In the genomic region with DNA sequence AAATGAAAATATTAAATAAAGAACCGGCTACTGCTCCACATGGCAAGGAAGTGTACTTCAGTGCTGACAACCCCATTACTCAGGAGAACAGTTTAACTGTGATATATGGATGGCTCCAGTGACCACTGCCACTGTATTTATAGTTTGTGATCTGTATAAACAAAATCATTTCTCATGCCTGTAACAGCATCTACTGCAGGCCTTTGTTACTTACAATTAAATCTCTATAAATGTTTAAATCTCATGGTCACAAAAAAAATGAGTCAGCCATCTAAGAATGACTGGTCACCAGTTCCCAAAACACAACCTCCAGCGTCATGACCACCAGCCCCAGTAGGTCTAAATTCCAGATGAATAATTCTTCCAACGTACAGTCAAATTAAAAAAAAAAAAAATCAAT, we compare ENCODE assay signal across 11 cellular contexts. TPM values are rescaled to one million over a fixed set of nuclear protein-coding genes. Genes with fewer than 3 reads are reported as not detected.
DNase-seq lines count a peak whose midpoint lies in the region; ATAC-seq and TF ChIP-seq lines count a peak whose summit lies in the region.
"Had no signal": no experiment of that assay in that cellular context is flagged by ENCODE, and none has a peak within 500 bp of the region (broad histone marks: within the 10 kb centered on the region; RNA-seq: fewer than 3 reads in every experiment).

No MANE protein-coding gene starts in this region.

- H3K79me2 ChIP-seq in mammary epithelial cell (ENCODE audit: insufficient read depth, low read length), result peaks cover 48% of the 10 kb centered on the region

- 76% methylated on average over 3 of the region's 3 CpGs for WGBS in mammary epithelial cell (ENCODE audit: low coverage, missing lambda C conversion rate)

- H2AFZ ChIP-seq in mammary epithelial cell (ENCODE audit: low read depth, low read length), result no peak overlapping the region

- POLR2A ChIA-PET in MCF 10A (lab: Yijun Ruan, JAX), result no interaction called here

- H4K20me1 ChIP-seq in mammary epithelial cell (ENCODE audit: insufficient read depth, low read length), result no peaks in the 10 kb centered on the region

- peaks cover 4% of the 10 kb centered on the region for H3K4me1 Mint-ChIP-seq in MCF 10A (ENCODE audit: insufficient read depth, unreplicated experiment)
- peaks cover 37% of the 10 kb centered on the region for H3K4me1 Mint-ChIP-seq in T-helper 17 cell

- H3K4me1 ChIP-seq in mammary epithelial cell (ENCODE audit: insufficient read depth, low read length), result no peaks in the 10 kb centered on the region

- H3K36me3 Mint-ChIP-seq in MCF 10A (ENCODE audit: insufficient read depth, unreplicated experiment) (no peaks in the 10 kb centered on the region), T-helper 17 cell (ENCODE audit: low read depth) (peaks cover 4% of the 10 kb centered on the region)

- in situ Hi-C loops in mammary epithelial cell (cut with MboI; ENCODE audit: low sequenced_read_pairs in 2 of 2), result no loop called here

- CTCF ChIA-PET in mammary epithelial cell (lab: Charles Lee; ENCODE audit: low non-redundant PET) (no interaction called here), MCF 10A (lab: Yijun Ruan, JAX) (interaction anchor here (0.6 kb wide), 3 partner anchors 8 to 765 kb away, joined by 3 read pairs; no protein-coding TSS in a partner anchor)

- H3K4me3 Mint-ChIP-seq in MCF 10A (ENCODE audit: unreplicated experiment) (no peak overlapping the region), T-helper 17 cell (peak overlapping the region; percentile 19)

- H3K27ac Mint-ChIP-seq in MCF 10A (ENCODE audit: low read depth, unreplicated experiment) (no peak overlapping the region), T-helper 17 cell (peak overlapping the region; percentile 94)

- no peaks in the 10 kb centered on the region for H3K9me3 Mint-ChIP-seq in MCF 10A (ENCODE audit: unreplicated experiment)

- no peak overlapping the region for H3K27ac ChIP-seq in mammary epithelial cell (ENCODE audit: insufficient read depth, low read depth, low read length)

- no peaks in the 10 kb centered on the region for H3K9me3 ChIP-seq in mammary epithelial cell (replicated peaks; ENCODE audit: insufficient read depth, low read length)
- H3K9me3 ChIP-seq in T-helper 17 cell (ENCODE audit: control insufficient read depth, low read length, poor library complexity, severe bottlenecking), result no peaks in the 10 kb centered on the region

- no peak overlapping the region for H3K9ac ChIP-seq in mammary epithelial cell (ENCODE audit: insufficient read depth, low read length)

- dilution Hi-C loops in mammary epithelial cell (cut with HindIII; ENCODE audit: low sequenced_read_pairs), result no loop called here

- H3K27me3 ChIP-seq in mammary epithelial cell (ENCODE audit: insufficient read depth, low read length), result no peaks in the 10 kb centered on the region

- no peaks in the 10 kb centered on the region for H3K36me3 ChIP-seq in mammary epithelial cell (ENCODE audit: insufficient read depth, low read length)

- intact Hi-C loops in mammary epithelial cell (cut with micrococcal nuclease), result no loop called here
- intact Hi-C loops in MCF 10A (cut with micrococcal nuclease), result no loop called here

- TF ChIP-seq CTCF in mammary epithelial cell (conservative IDR thresholded peaks at IDR 0.05 in 1 of 2, IDR thresholded peaks at IDR 0.05 in 1 of 2; ENCODE audit: extremely low read depth in 1 of 2, insufficient read depth in 1 of 2, low read depth in 1 of 2, low read length in 2 of 2), result no peak
- no peak for TF ChIP-seq CTCF in MCF 10A (IDR thresholded peaks at IDR 0.05; ENCODE audit: unreplicated experiment)

- H3K4me2 ChIP-seq in mammary epithelial cell (ENCODE audit: insufficient read depth, low read depth, low read length), result no peak overlapping the region

- BruUV-seq in mammary epithelial cell (replicated peaks; lab: Mats Ljungman, UMichigan) (no TSS peak), MCF 10A (replicated peaks; lab: Mats Ljungman, UMichigan) (no TSS peak)

- H3K27me3 Mint-ChIP-seq in MCF 10A (ENCODE audit: insufficient read depth, unreplicated experiment) (no peaks in the 10 kb centered on the region), T-helper 17 cell (no peaks in the 10 kb centered on the region)

- ATAC-seq in T-helper 17 cell, result no peak
- ATAC-seq in GM21717 (IDR thresholded peaks at IDR 0.05; ENCODE audit: unreplicated experiment), result no peak

- no peak overlapping the region for H3K4me3 ChIP-seq in mammary epithelial cell (replicated peaks in 1 of 3; ENCODE audit: insufficient read depth in 1 of 3, low read depth in 2 of 3, low read length in 3 of 3)

- DNase-seq in mammary epithelial cell, result peak; percentile 44
- no peak for DNase-seq in MCF 10A (ENCODE audit: unreplicated experiment)
- DNase-seq in T-helper 17 cell, result no peak
- DNase-seq in fibroblast of peridontal ligament (ENCODE audit: extremely low read depth), result peak; percentile 80
- DNase-seq in stromal cell of bone marrow (ENCODE audit: low read depth), result peak; percentile 80
- DNase-seq in NCI-H446 treated with DMSO at 0.1 percent for 48 hours (lab: John Stamatoyannopoulos, UW), result no peak
- no peak for DNase-seq in activated CD4-positive, alpha-beta T cell treated with anti-CD3 and anti-CD28 coated beads for 1 hour
- DNase-seq: Kasumi-1; NCI-H510A; stimulated activated naive CD4-positive, alpha-beta T cell had no signal

RNA-seq across cellular contexts. Expression of a gene that starts 24.6 kb away (rescaled TPM):
- total RNA-seq in mammary epithelial cell, result 10 to 100 TPM; 35.5 to 43.1 TPM
- 19.0 TPM for polyA plus RNA-seq in mammary epithelial cell
- polyA minus RNA-seq in mammary epithelial cell, result 20.8 TPM
- total RNA-seq in MCF 10A (2022), result 17.1 and 17.2 TPM in 2 replicates
- total RNA-seq in T-helper 17 cell, result 100 to 1,000 TPM; 118 to 119 TPM

Comparison
In these comparisons a context has a peak if more than half of its experiments do, and no peak if none do; other contexts are left out.
1. DNase-seq: peak in mammary epithelial cell (single experiment), fibroblast of peridontal ligament (single experiment) and stromal cell of bone marrow (single experiment); none in MCF 10A (single experiment), T-helper 17 cell (0 of 3), NCI-H446 treated with DMSO at 0.1 percent for 48 hours (single experiment) and activated CD4-positive, alpha-beta T cell treated with anti-CD3 and anti-CD28 coated beads for 1 hour (single experiment).